ENCODE assay signal across 23 cellular contexts in the genomic region with DNA sequence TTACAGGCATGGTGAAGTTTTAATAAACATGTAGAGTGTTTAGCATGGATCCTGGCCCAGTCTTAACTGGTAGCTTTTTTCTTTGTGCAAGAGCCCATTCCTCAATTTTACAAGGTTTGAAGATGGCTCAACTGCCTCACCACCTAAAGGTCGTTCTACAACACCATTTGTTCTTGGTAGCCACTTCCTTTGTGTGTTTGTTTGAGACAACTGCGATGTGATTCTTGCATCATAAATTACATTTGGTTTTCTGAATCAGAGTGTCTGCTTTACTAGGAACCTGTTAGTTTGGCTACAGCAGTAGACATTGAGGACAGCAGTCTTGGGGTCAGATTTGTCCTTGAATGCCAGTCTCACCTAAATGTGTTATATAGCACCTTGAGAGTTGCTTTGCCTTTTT. TPM values are rescaled to one million over a fixed set of nuclear protein-coding genes. Genes with fewer than 3 reads are reported as not detected.
A peak's percentile ranks its signal among the peaks of the same experiment; 100 is the strongest.
DNase-seq lines count a peak whose midpoint lies in the region; ATAC-seq and TF ChIP-seq lines count a peak whose summit lies in the region.
"Had no signal": no experiment of that assay in that cellular context is flagged by ENCODE, and none has a peak within 500 bp of the region (broad histone marks: within the 10 kb centered on the region; RNA-seq: fewer than 3 reads in every experiment).

No MANE protein-coding gene starts in this region.

- H3K36me3 ChIP-seq in naive thymus-derived CD4-positive, alpha-beta T cell (ENCODE audit: control insufficient read depth in 2 of 3, insufficient read depth in 3 of 3, low read length in 3 of 3): peaks cover 0 to 5% (median 0%) of the 10 kb centered on the region in 3 experiments
- H3K36me3 ChIP-seq: right atrium auricular region had no signal

- intact Hi-C loops in CD4-positive, alpha-beta T cell (cut with DNase I, micrococcal nuclease): no loop called here
- intact Hi-C loops in naive thymus-derived CD4-positive, alpha-beta T cell (cut with micrococcal nuclease): loop anchor here in 1 of 2 donors (5.0 kb wide), 1 partner anchor 85 kb away; no protein-coding TSS in a partner anchor

- H3K4me3 Mint-ChIP-seq in activated CD4-positive, alpha-beta T cell treated with anti-CD3 and anti-CD28 coated beads, Interleukin-2, amount 10 ng/mL, durations not matched to agents 7 days and 5 days: no peak overlapping the region
- peak overlapping the region; percentile 30 for H3K4me3 Mint-ChIP-seq in CD4-positive, alpha-beta T cell
- H3K4me3 Mint-ChIP-seq in WTC11: no peak overlapping the region
- peak overlapping the region in 7 of 10 donors; percentile 0 to 42 (median 24) for H3K4me3 Mint-ChIP-seq in naive thymus-derived CD4-positive, alpha-beta T cell
- H3K4me3 Mint-ChIP-seq: nephron progenitor cell had no signal

- no peak overlapping the region for H3K27ac ChIP-seq in CD4-positive, alpha-beta T cell (ENCODE audit: low read depth, low read length)
- no peak overlapping the region for H3K27ac ChIP-seq in naive thymus-derived CD4-positive, alpha-beta T cell (ENCODE audit: low read depth, low read length)
- H3K27ac ChIP-seq: parathyroid adenoma, right atrium auricular region, VCaP had no signal

- no peaks in the 10 kb centered on the region for H3K27me3 ChIP-seq in CD4-positive, alpha-beta T cell (ENCODE audit: control insufficient read depth, insufficient read depth, low read length)
- H3K27me3 ChIP-seq in naive thymus-derived CD4-positive, alpha-beta T cell (ENCODE audit: control insufficient read depth in 2 of 2, insufficient read depth in 2 of 2, low read length in 2 of 2): no peaks in the 10 kb centered on the region
- H3K27me3 ChIP-seq: right atrium auricular region had no signal

- H3K27me3 Mint-ChIP-seq in activated CD4-positive, alpha-beta T cell treated with anti-CD3 and anti-CD28 coated beads, Interleukin-2, amount 10 ng/mL, durations not matched to agents 7 days and 5 days: no peaks in the 10 kb centered on the region
- H3K27me3 Mint-ChIP-seq in CD4-positive, alpha-beta T cell: no peaks in the 10 kb centered on the region
- no peaks in the 10 kb centered on the region; the same call in 1 of the 2 replicates for H3K27me3 Mint-ChIP-seq in WTC11 (ENCODE audit: low read depth)
- H3K27me3 Mint-ChIP-seq in naive thymus-derived CD4-positive, alpha-beta T cell: no peaks in the 10 kb centered on the region

- POLR2A ChIA-PET in activated CD4-positive, alpha-beta T cell treated with anti-CD3 and anti-CD28 coated beads, Interleukin-2, amount 10 ng/mL, durations not matched to agents 7 days and 5 days (lab: Charles Lee): no interaction called here
- POLR2A ChIA-PET in CD4-positive, alpha-beta T cell (lab: Charles Lee): no interaction called here
- POLR2A ChIA-PET in WTC11 (lab: Charles Lee): no interaction called here
- POLR2A ChIA-PET in naive thymus-derived CD4-positive, alpha-beta T cell (lab: Charles Lee): interaction anchor here (4.0 kb wide), 1 partner anchor 10 kb away, joined by 26 read pairs; no protein-coding TSS in a partner anchor

- no peak overlapping the region for H3K4me3 ChIP-seq in naive thymus-derived CD4-positive, alpha-beta T cell (ENCODE audit: low read length)
- H3K4me3 ChIP-seq: right atrium auricular region had no signal

- CTCF ChIA-PET in activated CD4-positive, alpha-beta T cell treated with anti-CD3 and anti-CD28 coated beads, Interleukin-2, amount 10 ng/mL, durations not matched to agents 7 days and 5 days (lab: Charles Lee): interaction anchor here (0.7 kb wide), 2 partner anchors 45 to 53 kb away, joined by 4 to 5 read pairs; no protein-coding TSS in a partner anchor
- CTCF ChIA-PET in CD4-positive, alpha-beta T cell (lab: Charles Lee): no interaction called here
- CTCF ChIA-PET in WTC11 (lab: Charles Lee): interaction anchor here (0.8 kb wide), 1 partner anchor 94 kb away, joined by 3 read pairs; no protein-coding TSS in a partner anchor
- CTCF ChIA-PET in naive thymus-derived CD4-positive, alpha-beta T cell (lab: Charles Lee): no interaction called here

- no peaks in the 10 kb centered on the region for H3K9me3 Mint-ChIP-seq in activated CD4-positive, alpha-beta T cell treated with anti-CD3 and anti-CD28 coated beads, Interleukin-2, amount 10 ng/mL, durations not matched to agents 7 days and 5 days
- no peaks in the 10 kb centered on the region for H3K9me3 Mint-ChIP-seq in CD4-positive, alpha-beta T cell
- no peaks in the 10 kb centered on the region for H3K9me3 Mint-ChIP-seq in WTC11
- peaks cover 0 to 1% (median 0%) of the 10 kb centered on the region in 11 donors for H3K9me3 Mint-ChIP-seq in naive thymus-derived CD4-positive, alpha-beta T cell

- no peak for ATAC-seq in CD4-positive, alpha-beta T cell (ENCODE audit: poor library complexity)
- ATAC-seq in WTC11: no peak
- ATAC-seq in naive thymus-derived CD4-positive, alpha-beta T cell: no peak
- no peak for ATAC-seq in GM19395 (IDR thresholded peaks at IDR 0.05; ENCODE audit: unreplicated experiment)
- ATAC-seq in GM21619 (IDR thresholded peaks at IDR 0.05; ENCODE audit: unreplicated experiment): no peak
- ATAC-seq: left ventricle myocardium superior had no signal

- TF ChIP-seq CTCF in CD4-positive, alpha-beta T cell (IDR thresholded peaks at IDR 0.05): no peak
- no peak for TF ChIP-seq CTCF in WTC11 (IDR thresholded peaks at IDR 0.05)

- H3K4me1 ChIP-seq in naive thymus-derived CD4-positive, alpha-beta T cell (ENCODE audit: control insufficient read depth in 2 of 2, insufficient read depth in 2 of 2, low read length in 2 of 2): peaks cover 17% of the 10 kb centered on the region in 2 donors

- peaks cover 40% of the 10 kb centered on the region for H3K4me1 Mint-ChIP-seq in activated CD4-positive, alpha-beta T cell treated with anti-CD3 and anti-CD28 coated beads, Interleukin-2, amount 10 ng/mL, durations not matched to agents 7 days and 5 days
- H3K4me1 Mint-ChIP-seq in CD4-positive, alpha-beta T cell (ENCODE audit: low read depth): peaks cover 40% of the 10 kb centered on the region
- H3K4me1 Mint-ChIP-seq in WTC11: peaks cover 14% of the 10 kb centered on the region
- peaks cover 29 to 63% (median 40%) of the 10 kb centered on the region in 7 donors for H3K4me1 Mint-ChIP-seq in naive thymus-derived CD4-positive, alpha-beta T cell

- H3K36me3 Mint-ChIP-seq in activated CD4-positive, alpha-beta T cell treated with anti-CD3 and anti-CD28 coated beads, Interleukin-2, amount 10 ng/mL, durations not matched to agents 7 days and 5 days (ENCODE audit: low read depth): peaks cover 14% of the 10 kb centered on the region
- peaks cover 22% of the 10 kb centered on the region for H3K36me3 Mint-ChIP-seq in CD4-positive, alpha-beta T cell (ENCODE audit: low read depth)
- H3K36me3 Mint-ChIP-seq in WTC11: no peaks in the 10 kb centered on the region
- peaks cover 0 to 18% (median 8%) of the 10 kb centered on the region in 5 donors for H3K36me3 Mint-ChIP-seq in naive thymus-derived CD4-positive, alpha-beta T cell

- no peak for DNase-seq in activated CD4-positive, alpha-beta T cell treated with anti-CD3 and anti-CD28 coated beads, Interleukin-2, amount 10 ng/mL, durations not matched to agents 7 days and 5 days
- no peak for DNase-seq in activated CD4-positive, alpha-beta T cell treated with anti-CD3 and anti-CD28 coated beads for 1 hour
- no peak for DNase-seq in CD4-positive, alpha-beta T cell
- DNase-seq in WTC11 (ENCODE audit: low spot score) (no peak), NCI-H446 treated with DMSO at 0.1 percent for 48 hours (lab: John Stamatoyannopoulos, UW) (no peak)
- no peak for DNase-seq in naive thymus-derived CD4-positive, alpha-beta T cell
- DNase-seq: activated CD4-positive, alpha-beta T cell treated with anti-CD3 and anti-CD28 coated beads, Interleukin-2, amount 50 U/mL, for 48 hours; amygdala; DMS53; left ventricle myocardium superior; NCI-H1092 treated with DMSO at 0.1 percent for 48 hours; NCI-H187 treated with DMSO at 0.1 percent for 48 hours; NCI-H526 treated with DMSO at 0.1 percent for 48 hours; nephron progenitor cell; SHP77; stimulated activated CD4-positive, alpha-beta T cell treated with anti-CD3 and anti-CD28 coated beads, Interleukin-2, amount 100 ng/mL, for 24 hours; trophoblast cell had no signal

- H3K9me3 ChIP-seq in CD4-positive, alpha-beta T cell (ENCODE audit: control insufficient read depth, low read length): no peaks in the 10 kb centered on the region
- H3K9me3 ChIP-seq in naive thymus-derived CD4-positive, alpha-beta T cell (ENCODE audit: control insufficient read depth in 2 of 3, low read length in 3 of 3): no peaks in the 10 kb centered on the region
- H3K9me3 ChIP-seq: right atrium auricular region had no signal

- peak overlapping the region; percentile 6 for H3K27ac Mint-ChIP-seq in activated CD4-positive, alpha-beta T cell treated with anti-CD3 and anti-CD28 coated beads, Interleukin-2, amount 10 ng/mL, durations not matched to agents 7 days and 5 days
- H3K27ac Mint-ChIP-seq in CD4-positive, alpha-beta T cell: peak overlapping the region; percentile 42
- peak overlapping the region; percentile 4; the same call in 1 of the 2 replicates for H3K27ac Mint-ChIP-seq in WTC11
- peak overlapping the region in 6 of 9 donors; percentile 11 to 43 (median 33) for H3K27ac Mint-ChIP-seq in naive thymus-derived CD4-positive, alpha-beta T cell
- H3K27ac Mint-ChIP-seq: nephron progenitor cell had no signal

TF ChIP-seq in WTC11, 78 proteins besides CTCF, POLR2A, EP300 and RAD21 (continues in another document):
- TF ChIP-seq, protein P1, sequence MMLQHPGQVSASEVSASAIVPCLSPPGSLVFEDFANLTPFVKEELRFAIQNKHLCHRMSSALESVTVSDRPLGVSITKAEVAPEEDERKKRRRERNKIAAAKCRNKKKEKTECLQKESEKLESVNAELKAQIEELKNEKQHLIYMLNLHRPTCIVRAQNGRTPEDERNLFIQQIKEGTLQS (CRISPR knock-in tag; conservative IDR thresholded peaks at IDR 0.05): no peak
- TF ChIP-seq NFYB (CRISPR knock-in tag; conservative IDR thresholded peaks at IDR 0.05; ENCODE audit: low read depth): no peak

RNA-seq across cellular contexts. Expression of a gene that starts 3.3 kb away (rescaled TPM):
- 10 to 100 TPM; 52.7 to 56.0 TPM for total RNA-seq in activated CD4-positive, alpha-beta T cell treated with anti-CD3 and anti-CD28 coated beads, Interleukin-2, amount 10 ng/mL, durations not matched to agents 7 days and 5 days
- 10 to 100 TPM; 77.5 to 82.0 TPM for total RNA-seq in CD4-positive, alpha-beta T cell
- 47.5 to 51.8 TPM (median 49.7 TPM) in 3 replicates for total RNA-seq in WTC11 (2021)
- 10 to 100 TPM; 53.6 to 78.6 (median 68.1) TPM for total RNA-seq in naive thymus-derived CD4-positive, alpha-beta T cell
- polyA plus RNA-seq in naive thymus-derived CD4-positive, alpha-beta T cell: 10 to 100 TPM in 1 of 2 donors, 1 to 10 TPM in 1; 4.3 to 10.0 TPM

RNA-seq across cellular contexts. Expression of a gene that starts 48.6 kb away (rescaled TPM):
- total RNA-seq in activated CD4-positive, alpha-beta T cell treated with anti-CD3 and anti-CD28 coated beads, Interleukin-2, amount 10 ng/mL, durations not matched to agents 7 days and 5 days: 1 to 10 TPM; 1.8 to 2.2 TPM
- 1 to 10 TPM; 1.9 to 2.8 TPM for total RNA-seq in CD4-positive, alpha-beta T cell
- total RNA-seq in WTC11 (2021): 0.82 to 2.0 TPM (median 1.1 TPM) in 3 replicates
- total RNA-seq in naive thymus-derived CD4-positive, alpha-beta T cell: 1 to 10 TPM; 1.5 to 4.6 (median 2.1) TPM
- under 1 TPM in 1 of 2 donors, not detected in 1; 0.08 TPM for polyA plus RNA-seq in naive thymus-derived CD4-positive, alpha-beta T cell

RNA-seq across cellular contexts. Expression of a gene that starts 54.9 kb away (rescaled TPM):
- total RNA-seq in activated CD4-positive, alpha-beta T cell treated with anti-CD3 and anti-CD28 coated beads, Interleukin-2, amount 10 ng/mL, durations not matched to agents 7 days and 5 days: not detected
- not detected for total RNA-seq in CD4-positive, alpha-beta T cell
- total RNA-seq in WTC11 (2021): 0.48 to 1.4 TPM (median 0.94 TPM) in 3 replicates
- not detected for total RNA-seq in naive thymus-derived CD4-positive, alpha-beta T cell
- polyA plus RNA-seq in naive thymus-derived CD4-positive, alpha-beta T cell: not detected
- total RNA-seq: glomerular endothelial cell, left ventricle myocardium superior, right atrium auricular region had no signal

Comparison
In these comparisons a context has a peak if more than half of its experiments do, and no peak if none do; other contexts are left out.
1. H3K4me3 Mint-ChIP-seq: peak in CD4-positive, alpha-beta T cell (single experiment) and naive thymus-derived CD4-positive, alpha-beta T cell (7 of 10); none in activated CD4-positive, alpha-beta T cell treated with anti-CD3 and anti-CD28 coated beads, Interleukin-2, amount 10 ng/mL, durations not matched to agents 7 days and 5 days (single experiment) and WTC11 (single experiment).
2. CTCF ChIA-PET loops: an anchor here in activated CD4-positive, alpha-beta T cell treated with anti-CD3 and anti-CD28 coated beads, Interleukin-2, amount 10 ng/mL, durations not matched to agents 7 days and 5 days (0.7 kb wide) and WTC11 (0.8 kb wide); none called in CD4-positive, alpha-beta T cell and naive thymus-derived CD4-positive, alpha-beta T cell.
3. Peak in every context shown above with its lines, with median percentiles within 50 percentile points of each other: H3K27ac Mint-ChIP-seq.